1 cellular context compared by ENCODE assay signal in the genomic region with DNA sequence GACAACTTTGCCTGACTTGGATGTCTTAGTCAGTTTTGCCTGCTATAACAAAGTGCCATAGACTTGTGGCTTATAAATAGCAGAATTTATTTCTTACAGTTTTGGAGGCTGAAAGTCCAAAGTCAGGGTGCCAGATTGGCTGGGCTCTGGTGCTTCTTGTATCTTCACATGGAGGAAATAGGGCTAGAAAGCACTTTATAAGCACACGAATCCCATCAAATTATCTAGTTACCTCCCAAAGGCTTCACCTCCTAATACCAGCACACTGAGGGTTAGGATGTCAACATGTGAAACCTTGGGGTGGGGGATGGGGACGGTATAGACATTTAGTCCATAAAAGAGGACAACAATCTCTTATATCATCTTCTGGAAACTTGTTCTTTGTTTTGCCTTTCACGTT.
TF ChIP-seq lines count a peak whose summit lies in the region.

No MANE protein-coding gene starts in this region.

TF ChIP-seq in H1, 55 proteins besides CTCF, POLR2A, EP300 and RAD21 (continued from another document):
- no peak for TF ChIP-seq EGR1 (IDR thresholded peaks at IDR 0.05; ENCODE audit: borderline replicate concordance, low read depth, low read length)
